Comparison of ENCODE assay signal across 1 cellular context in the genomic region with DNA sequence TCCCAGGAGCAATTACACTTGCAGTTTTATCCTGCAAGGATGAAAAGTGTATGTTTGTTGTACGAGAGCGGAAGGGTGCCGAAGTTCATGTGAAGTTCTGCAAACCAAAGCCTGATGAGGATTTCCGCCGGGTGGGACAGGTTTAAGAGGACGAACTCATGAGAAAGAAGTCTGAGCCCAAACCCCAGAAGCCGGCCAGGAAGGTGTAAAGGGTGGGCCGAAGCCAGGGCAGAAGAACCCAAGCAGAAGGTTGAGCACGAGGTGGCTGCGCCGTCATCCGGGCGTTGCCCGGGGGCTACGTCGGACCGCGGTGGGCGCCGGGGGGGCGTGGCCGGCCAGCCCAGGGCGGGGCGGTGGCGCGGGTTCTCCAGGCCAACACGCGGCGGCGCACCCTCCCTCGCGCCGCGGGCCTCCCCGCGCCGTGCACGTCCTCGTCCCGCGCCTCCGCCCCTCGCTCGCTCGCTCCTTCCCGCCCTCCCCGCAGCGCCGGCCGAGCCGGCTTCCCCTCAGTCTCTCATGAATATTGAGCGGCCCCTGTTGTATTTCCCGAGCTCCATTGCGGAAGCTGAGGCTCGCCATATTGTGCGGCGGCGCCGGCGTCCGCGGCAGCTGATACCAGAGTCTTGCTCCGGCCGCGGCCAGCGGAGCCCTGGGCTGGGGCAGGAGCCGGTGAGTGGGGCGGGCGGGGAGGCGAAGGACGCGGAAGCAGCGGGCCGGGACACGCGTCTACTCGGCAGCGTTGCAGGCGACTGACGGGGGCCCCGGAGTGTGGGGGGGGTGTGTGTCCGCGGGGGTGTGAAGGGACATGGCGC.
TF ChIP-seq lines count a peak whose summit lies in the region.

A gene (plus strand): TSS at position 578 of the 812 bp plus-strand sequence. CDS start 41,996 bp downstream, outside the sequence.

TF ChIP-seq in HepG2, 621 proteins besides CTCF, POLR2A, EP300 and RAD21 (continued from another document and continues in another):
- TF ChIP-seq, protein P1, sequence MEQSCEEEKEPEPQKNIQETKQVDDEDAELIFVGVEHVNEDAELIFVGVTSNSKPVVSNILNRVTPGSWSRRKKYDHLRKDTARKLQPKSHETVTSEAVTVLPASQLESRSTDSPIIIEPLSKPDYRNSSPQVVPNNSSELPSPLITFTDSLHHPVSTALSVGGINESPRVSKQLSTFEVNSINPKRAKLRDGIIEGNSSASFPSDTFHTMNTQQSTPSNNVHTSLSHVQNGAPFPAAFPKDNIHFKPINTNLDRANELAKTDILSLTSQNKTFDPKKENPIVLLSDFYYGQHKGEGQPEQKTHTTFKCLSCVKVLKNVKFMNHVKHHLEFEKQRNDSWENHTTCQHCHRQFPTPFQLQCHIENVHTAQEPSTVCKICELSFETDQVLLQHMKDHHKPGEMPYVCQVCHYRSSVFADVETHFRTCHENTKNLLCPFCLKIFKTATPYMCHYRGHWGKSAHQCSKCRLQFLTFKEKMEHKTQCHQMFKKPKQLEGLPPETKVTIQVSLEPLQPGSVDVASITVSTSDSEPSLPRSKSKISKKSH (CRISPR knock-in tag; IDR thresholded peaks at IDR 0.05; ENCODE audit: borderline replicate concordance) = no peak
- TF ChIP-seq GTF2F1 (IDR thresholded peaks at IDR 0.05; ENCODE audit: low read length) = no peak
- no peak for TF ChIP-seq ZSCAN22 (CRISPR knock-in tag; IDR thresholded peaks at IDR 0.05)
- TF ChIP-seq, protein P2, sequence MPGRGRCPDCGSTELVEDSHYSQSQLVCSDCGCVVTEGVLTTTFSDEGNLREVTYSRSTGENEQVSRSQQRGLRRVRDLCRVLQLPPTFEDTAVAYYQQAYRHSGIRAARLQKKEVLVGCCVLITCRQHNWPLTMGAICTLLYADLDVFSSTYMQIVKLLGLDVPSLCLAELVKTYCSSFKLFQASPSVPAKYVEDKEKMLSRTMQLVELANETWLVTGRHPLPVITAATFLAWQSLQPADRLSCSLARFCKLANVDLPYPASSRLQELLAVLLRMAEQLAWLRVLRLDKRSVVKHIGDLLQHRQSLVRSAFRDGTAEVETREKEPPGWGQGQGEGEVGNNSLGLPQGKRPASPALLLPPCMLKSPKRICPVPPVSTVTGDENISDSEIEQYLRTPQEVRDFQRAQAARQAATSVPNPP (CRISPR knock-in tag; IDR thresholded peaks at IDR 0.05) = no peak
- TF ChIP-seq, protein P3, sequence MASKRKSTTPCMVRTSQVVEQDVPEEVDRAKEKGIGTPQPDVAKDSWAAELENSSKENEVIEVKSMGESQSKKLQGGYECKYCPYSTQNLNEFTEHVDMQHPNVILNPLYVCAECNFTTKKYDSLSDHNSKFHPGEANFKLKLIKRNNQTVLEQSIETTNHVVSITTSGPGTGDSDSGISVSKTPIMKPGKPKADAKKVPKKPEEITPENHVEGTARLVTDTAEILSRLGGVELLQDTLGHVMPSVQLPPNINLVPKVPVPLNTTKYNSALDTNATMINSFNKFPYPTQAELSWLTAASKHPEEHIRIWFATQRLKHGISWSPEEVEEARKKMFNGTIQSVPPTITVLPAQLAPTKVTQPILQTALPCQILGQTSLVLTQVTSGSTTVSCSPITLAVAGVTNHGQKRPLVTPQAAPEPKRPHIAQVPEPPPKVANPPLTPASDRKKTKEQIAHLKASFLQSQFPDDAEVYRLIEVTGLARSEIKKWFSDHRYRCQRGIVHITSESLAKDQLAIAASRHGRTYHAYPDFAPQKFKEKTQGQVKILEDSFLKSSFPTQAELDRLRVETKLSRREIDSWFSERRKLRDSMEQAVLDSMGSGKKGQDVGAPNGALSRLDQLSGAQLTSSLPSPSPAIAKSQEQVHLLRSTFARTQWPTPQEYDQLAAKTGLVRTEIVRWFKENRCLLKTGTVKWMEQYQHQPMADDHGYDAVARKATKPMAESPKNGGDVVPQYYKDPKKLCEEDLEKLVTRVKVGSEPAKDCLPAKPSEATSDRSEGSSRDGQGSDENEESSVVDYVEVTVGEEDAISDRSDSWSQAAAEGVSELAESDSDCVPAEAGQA (IDR thresholded peaks at IDR 0.05; ENCODE audit: low read depth) = no peak
- TF ChIP-seq, protein P3 (CRISPR knock-in tag; IDR thresholded peaks at IDR 0.05; ENCODE audit: borderline replicate concordance) = no peak
- TF ChIP-seq ZSCAN25 (CRISPR knock-in tag; IDR thresholded peaks at IDR 0.05) = no peak
- TF ChIP-seq ZNF790 (CRISPR knock-in tag; IDR thresholded peaks at IDR 0.05; ENCODE audit: borderline replicate concordance) = no peak
- no peak for TF ChIP-seq ZNF451 (CRISPR knock-in tag; IDR thresholded peaks at IDR 0.05)
- no peak for TF ChIP-seq ZNF44 (CRISPR knock-in tag; IDR thresholded peaks at IDR 0.05)
- no peak for TF ChIP-seq ZNF12 (CRISPR knock-in tag; IDR thresholded peaks at IDR 0.05)
- TF ChIP-seq JUN (CRISPR knock-in tag; IDR thresholded peaks at IDR 0.05) = no peak
- TF ChIP-seq MAF1 (CRISPR knock-in tag; IDR thresholded peaks at IDR 0.05; ENCODE audit: borderline replicate concordance) = no peak
- TF ChIP-seq, protein P4, sequence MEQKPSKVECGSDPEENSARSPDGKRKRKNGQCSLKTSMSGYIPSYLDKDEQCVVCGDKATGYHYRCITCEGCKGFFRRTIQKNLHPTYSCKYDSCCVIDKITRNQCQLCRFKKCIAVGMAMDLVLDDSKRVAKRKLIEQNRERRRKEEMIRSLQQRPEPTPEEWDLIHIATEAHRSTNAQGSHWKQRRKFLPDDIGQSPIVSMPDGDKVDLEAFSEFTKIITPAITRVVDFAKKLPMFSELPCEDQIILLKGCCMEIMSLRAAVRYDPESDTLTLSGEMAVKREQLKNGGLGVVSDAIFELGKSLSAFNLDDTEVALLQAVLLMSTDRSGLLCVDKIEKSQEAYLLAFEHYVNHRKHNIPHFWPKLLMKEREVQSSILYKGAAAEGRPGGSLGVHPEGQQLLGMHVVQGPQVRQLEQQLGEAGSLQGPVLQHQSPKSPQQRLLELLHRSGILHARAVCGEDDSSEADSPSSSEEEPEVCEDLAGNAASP (CRISPR knock-in tag; IDR thresholded peaks at IDR 0.05; ENCODE audit: borderline replicate concordance) = 0 out of 2 replicates have a peak, but pooled peaks have one; percentile 16
- no peak for TF ChIP-seq NCOA5 (CRISPR knock-in tag; IDR thresholded peaks at IDR 0.05)
- no peak; the same call in 1 of the 2 replicates for TF ChIP-seq HES4 (CRISPR knock-in tag; IDR thresholded peaks at IDR 0.05; ENCODE audit: borderline replicate concordance)
- no peak for TF ChIP-seq ZNF549 (CRISPR knock-in tag; IDR thresholded peaks at IDR 0.05)
- TF ChIP-seq GATAD2A (CRISPR knock-in tag; IDR thresholded peaks at IDR 0.05) = no peak; the same call in 1 of the 2 replicates
- no peak for TF ChIP-seq NR2F2 (IDR thresholded peaks at IDR 0.05; ENCODE audit: borderline replicate concordance, low read depth)
- TF ChIP-seq, protein P5, sequence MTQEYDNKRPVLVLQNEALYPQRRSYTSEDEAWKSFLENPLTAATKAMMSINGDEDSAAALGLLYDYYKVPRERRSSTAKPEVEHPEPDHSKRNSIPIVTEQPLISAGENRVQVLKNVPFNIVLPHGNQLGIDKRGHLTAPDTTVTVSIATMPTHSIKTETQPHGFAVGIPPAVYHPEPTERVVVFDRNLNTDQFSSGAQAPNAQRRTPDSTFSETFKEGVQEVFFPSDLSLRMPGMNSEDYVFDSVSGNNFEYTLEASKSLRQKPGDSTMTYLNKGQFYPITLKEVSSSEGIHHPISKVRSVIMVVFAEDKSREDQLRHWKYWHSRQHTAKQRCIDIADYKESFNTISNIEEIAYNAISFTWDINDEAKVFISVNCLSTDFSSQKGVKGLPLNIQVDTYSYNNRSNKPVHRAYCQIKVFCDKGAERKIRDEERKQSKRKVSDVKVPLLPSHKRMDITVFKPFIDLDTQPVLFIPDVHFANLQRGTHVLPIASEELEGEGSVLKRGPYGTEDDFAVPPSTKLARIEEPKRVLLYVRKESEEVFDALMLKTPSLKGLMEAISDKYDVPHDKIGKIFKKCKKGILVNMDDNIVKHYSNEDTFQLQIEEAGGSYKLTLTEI (CRISPR knock-in tag; conservative IDR thresholded peaks at IDR 0.05) = no peak
- TF ChIP-seq, protein P6, sequence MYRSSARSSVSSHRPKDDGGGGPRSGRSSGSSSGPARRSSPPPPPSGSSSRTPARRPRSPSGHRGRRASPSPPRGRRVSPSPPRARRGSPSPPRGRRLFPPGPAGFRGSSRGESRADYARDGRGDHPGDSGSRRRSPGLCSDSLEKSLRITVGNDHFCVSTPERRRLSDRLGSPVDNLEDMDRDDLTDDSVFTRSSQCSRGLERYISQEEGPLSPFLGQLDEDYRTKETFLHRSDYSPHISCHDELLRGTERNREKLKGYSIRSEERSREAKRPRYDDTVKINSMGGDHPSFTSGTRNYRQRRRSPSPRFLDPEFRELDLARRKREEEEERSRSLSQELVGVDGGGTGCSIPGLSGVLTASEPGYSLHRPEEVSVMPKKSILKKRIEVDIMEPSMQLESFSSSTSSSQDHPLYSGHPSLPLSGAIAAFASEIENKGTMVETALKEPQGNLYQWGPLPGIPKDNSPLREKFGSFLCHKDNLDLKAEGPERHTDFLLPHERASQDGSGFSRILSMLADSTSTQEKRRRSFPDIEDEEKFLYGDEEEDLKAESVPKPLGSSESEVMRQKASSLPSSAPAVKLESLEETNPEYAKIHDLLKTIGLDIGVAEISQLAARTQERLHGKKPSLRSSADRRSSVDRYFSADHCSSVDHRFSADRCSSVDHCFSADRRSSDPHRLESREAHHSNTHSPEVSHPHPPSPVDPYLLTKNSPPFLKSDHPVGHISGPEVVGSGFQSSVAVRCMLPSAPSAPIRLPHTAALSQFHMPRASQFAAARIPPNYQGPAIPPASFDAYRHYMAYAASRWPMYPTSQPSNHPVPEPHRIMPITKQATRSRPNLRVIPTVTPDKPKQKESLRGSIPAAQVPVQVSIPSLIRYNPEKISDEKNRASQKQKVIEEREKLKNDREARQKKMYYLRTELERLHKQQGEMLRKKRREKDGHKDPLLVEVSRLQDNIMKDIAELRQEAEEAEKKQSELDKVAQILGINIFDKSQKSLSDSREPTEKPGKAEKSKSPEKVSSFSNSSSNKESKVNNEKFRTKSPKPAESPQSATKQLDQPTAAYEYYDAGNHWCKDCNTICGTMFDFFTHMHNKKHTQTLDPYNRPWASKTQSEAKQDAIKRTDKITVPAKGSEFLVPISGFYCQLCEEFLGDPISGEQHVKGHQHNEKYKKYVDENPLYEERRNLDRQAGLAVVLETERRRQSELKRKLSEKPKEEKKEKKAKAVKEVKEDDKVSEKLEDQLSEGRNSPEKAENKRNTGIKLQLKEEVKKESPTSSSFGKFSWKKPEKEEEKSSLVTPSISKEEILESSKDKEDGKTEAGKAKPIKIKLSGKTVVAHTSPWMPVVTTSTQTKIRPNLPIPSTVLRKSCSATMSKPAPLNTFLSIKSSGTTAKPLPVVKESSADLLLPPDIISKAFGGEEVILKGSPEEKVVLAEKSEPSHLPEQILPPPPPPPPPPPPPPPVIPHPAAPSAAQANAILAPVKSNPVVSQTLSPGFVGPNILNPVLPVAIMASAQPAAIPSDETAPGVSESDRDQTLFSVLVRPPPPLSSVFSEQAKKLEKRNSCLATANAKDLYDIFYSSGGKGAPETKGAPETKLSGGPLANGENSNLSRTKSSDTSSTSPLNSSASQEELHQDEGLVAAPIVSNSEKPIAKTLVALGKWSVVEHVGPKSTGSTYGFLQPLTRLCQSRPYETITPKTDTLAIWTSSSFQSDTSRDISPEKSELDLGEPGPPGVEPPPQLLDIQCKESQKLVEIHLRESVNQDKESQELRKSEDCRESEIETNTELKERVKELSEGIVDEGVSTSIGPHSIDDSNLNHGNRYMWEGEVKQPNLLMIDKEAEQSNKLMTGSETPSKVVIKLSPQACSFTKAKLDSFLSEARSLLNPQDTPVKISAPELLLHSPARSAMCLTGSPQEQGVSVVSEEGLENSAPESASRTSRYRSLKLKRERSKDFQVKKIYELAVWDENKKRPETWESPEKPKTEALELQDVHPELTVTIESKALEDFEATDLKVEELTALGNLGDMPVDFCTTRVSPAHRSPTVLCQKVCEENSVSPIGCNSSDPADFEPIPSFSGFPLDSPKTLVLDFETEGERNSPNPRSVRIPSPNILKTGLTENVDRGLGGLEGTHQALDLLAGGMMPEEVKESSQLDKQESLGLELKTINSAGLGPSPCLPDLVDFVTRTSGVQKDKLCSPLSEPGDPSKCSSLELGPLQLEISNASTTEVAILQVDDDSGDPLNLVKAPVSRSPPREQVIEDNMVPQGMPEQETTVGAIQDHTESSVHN (CRISPR knock-in tag; IDR thresholded peaks at IDR 0.05) = no peak
- peak; percentile 15; the same call in 1 of the 2 replicates for TF ChIP-seq RARA (CRISPR knock-in tag; IDR thresholded peaks at IDR 0.05)
- TF ChIP-seq, protein P7, sequence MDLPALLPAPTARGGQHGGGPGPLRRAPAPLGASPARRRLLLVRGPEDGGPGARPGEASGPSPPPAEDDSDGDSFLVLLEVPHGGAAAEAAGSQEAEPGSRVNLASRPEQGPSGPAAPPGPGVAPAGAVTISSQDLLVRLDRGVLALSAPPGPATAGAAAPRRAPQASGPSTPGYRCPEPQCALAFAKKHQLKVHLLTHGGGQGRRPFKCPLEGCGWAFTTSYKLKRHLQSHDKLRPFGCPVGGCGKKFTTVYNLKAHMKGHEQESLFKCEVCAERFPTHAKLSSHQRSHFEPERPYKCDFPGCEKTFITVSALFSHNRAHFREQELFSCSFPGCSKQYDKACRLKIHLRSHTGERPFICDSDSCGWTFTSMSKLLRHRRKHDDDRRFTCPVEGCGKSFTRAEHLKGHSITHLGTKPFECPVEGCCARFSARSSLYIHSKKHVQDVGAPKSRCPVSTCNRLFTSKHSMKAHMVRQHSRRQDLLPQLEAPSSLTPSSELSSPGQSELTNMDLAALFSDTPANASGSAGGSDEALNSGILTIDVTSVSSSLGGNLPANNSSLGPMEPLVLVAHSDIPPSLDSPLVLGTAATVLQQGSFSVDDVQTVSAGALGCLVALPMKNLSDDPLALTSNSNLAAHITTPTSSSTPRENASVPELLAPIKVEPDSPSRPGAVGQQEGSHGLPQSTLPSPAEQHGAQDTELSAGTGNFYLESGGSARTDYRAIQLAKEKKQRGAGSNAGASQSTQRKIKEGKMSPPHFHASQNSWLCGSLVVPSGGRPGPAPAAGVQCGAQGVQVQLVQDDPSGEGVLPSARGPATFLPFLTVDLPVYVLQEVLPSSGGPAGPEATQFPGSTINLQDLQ (CRISPR knock-in tag; IDR thresholded peaks at IDR 0.05) = no peak
